ENCODE assay signal across 13 cellular contexts in genomic region chr6:133964052-133964451, GRCh38. TPM values are rescaled to one million over a fixed set of nuclear protein-coding genes. Genes with fewer than 3 reads are reported as not detected.
A peak's percentile ranks its signal among the peaks of the same experiment; 100 is the strongest.
DNase-seq lines count a peak whose midpoint lies in the region; ATAC-seq and TF ChIP-seq lines count a peak whose summit lies in the region.
"Had no signal": no experiment of that assay in that cellular context is flagged by ENCODE, and none has a peak within 500 bp of the region (broad histone marks: within the 10 kb centered on the region; RNA-seq: fewer than 3 reads in every experiment).

No MANE protein-coding gene starts in this region.

- H2BK12ac ChIP-seq in trophoblast cell (ENCODE audit: low read length) (no peak overlapping the region), H9 (ENCODE audit: insufficient read length, low read depth, low read length) (no peak overlapping the region)

- no peak overlapping the region for H2BK20ac ChIP-seq in H9 (ENCODE audit: low read depth, low read length, poor library complexity, severe bottlenecking)

- H4K12ac ChIP-seq in trophoblast cell (ENCODE audit: low read depth, low read length): no peak overlapping the region

- H3K27me3 ChIP-seq in trophoblast cell (ENCODE audit: insufficient read depth, low read length) (no peaks in the 10 kb centered on the region), prostate gland (replicated peaks; ENCODE audit: insufficient read depth) (no peaks in the 10 kb centered on the region), H9 (ENCODE audit: insufficient read depth, low read length) (no peaks in the 10 kb centered on the region)
- H3K27me3 ChIP-seq: suprapubic skin had no signal

- no peak overlapping the region for H3K4me3 Mint-ChIP-seq in H9

- H3K36me3 ChIP-seq in trophoblast cell (ENCODE audit: control insufficient read depth in 1 of 2, insufficient read depth in 2 of 2, low read length in 2 of 2) (no peaks in the 10 kb centered on the region), prostate gland (no peaks in the 10 kb centered on the region)
- H3K36me3 ChIP-seq: suprapubic skin had no signal

- no peak overlapping the region for H3K9ac ChIP-seq in trophoblast cell (ENCODE audit: low read length)
- no peak overlapping the region for H3K9ac ChIP-seq in H9 (ENCODE audit: extremely low read depth, insufficient read length, low read length)

- H3K23ac ChIP-seq in trophoblast cell (ENCODE audit: low read length) (no peak overlapping the region), H9 (ENCODE audit: insufficient read length, low read depth, low read length) (no peak overlapping the region)

- H3K4me3 ChIP-seq in epithelial cell of esophagus (ENCODE audit: low read length): no peak overlapping the region
- no peak overlapping the region for H3K4me3 ChIP-seq in trophoblast cell (ENCODE audit: low read depth, low read length)
- H3K4me3 ChIP-seq in prostate gland: no peak overlapping the region
- H3K4me3 ChIP-seq: SK-N-MC, suprapubic skin had no signal

- WGBS in trophoblast cell (ENCODE audit: extremely low coverage, insufficient coverage, insufficient read length): no CpG with 5 or more reads among the region's 1 CpG
- 54% methylated on average over 1 of the region's 1 CpG for WGBS in prostate gland
- WGBS in H9 (ENCODE audit: extremely low coverage, insufficient read length, low lambda C conversion rate): no CpG with 5 or more reads among the region's 1 CpG

- H2AK5ac ChIP-seq in trophoblast cell (ENCODE audit: low read length): no peak overlapping the region
- no peak overlapping the region for H2AK5ac ChIP-seq in H9 (ENCODE audit: insufficient read length, low read length)

- H3K4me2 ChIP-seq in trophoblast cell (ENCODE audit: low read length) (no peak overlapping the region), H9 (ENCODE audit: insufficient read depth, insufficient read length, low read length) (no peak overlapping the region)

- no peak for DNase-seq in activated CD4-positive, CD25-positive, alpha-beta regulatory T cell (lab: John Stamatoyannopoulos, UW)
- DNase-seq in M059J (ENCODE audit: low read depth) (peak; percentile 94), epithelial cell of esophagus (ENCODE audit: low read depth) (peak; percentile 91), trophoblast cell (peak; percentile 36 to 71), prostate gland (ENCODE audit: low spot score) (no peak), H9 (no peak)
- DNase-seq: activated CD4-positive, alpha-beta T cell treated with anti-CD3 and anti-CD28 coated beads for 4 hours; DND-41; NCI-H82 had no signal

- H2BK120ac ChIP-seq in trophoblast cell (ENCODE audit: insufficient read depth, low read length, poor library complexity) (no peak overlapping the region), H9 (ENCODE audit: low read depth, low read length, poor library complexity, severe bottlenecking) (no peak overlapping the region)

- H3K27ac Mint-ChIP-seq in H9: no peak overlapping the region

- H3K79me2 ChIP-seq in trophoblast cell (ENCODE audit: control insufficient read depth, insufficient read depth, low read length, poor library complexity): no peaks in the 10 kb centered on the region
- H3K79me2 ChIP-seq in H9 (ENCODE audit: insufficient read depth, low read length): peaks cover 12% of the 10 kb centered on the region; the same call in 1 of the 2 replicates

- H4K91ac ChIP-seq in trophoblast cell (ENCODE audit: low read depth, low read length): no peak overlapping the region
- no peak overlapping the region for H4K91ac ChIP-seq in H9 (ENCODE audit: insufficient read length, low read depth, low read length)

- H3K4me1 Mint-ChIP-seq in H9: peaks cover 15 to 25% of the 10 kb centered on the region in 2 experiments

- no peaks in the 10 kb centered on the region for H4K20me1 ChIP-seq in H9 (ENCODE audit: control insufficient read depth, insufficient read depth, insufficient read length)

- H2AFZ ChIP-seq in trophoblast cell (ENCODE audit: insufficient read depth, low read length, poor library complexity) (no peak overlapping the region), H9 (ENCODE audit: low read length) (no peak overlapping the region)

- H3K79me1 ChIP-seq in trophoblast cell (ENCODE audit: low read length) (no peaks in the 10 kb centered on the region), H9 (ENCODE audit: insufficient read depth, low read depth, low read length, poor library complexity, severe bottlenecking) (no peaks in the 10 kb centered on the region)

- no peaks in the 10 kb centered on the region for H3K9me3 Mint-ChIP-seq in H9

- peaks cover 0 to 2% of the 10 kb centered on the region in 2 experiments for H3K4me1 ChIP-seq in trophoblast cell (ENCODE audit: control insufficient read depth in 1 of 2, insufficient read depth in 2 of 2, low read length in 2 of 2)
- peaks cover 2% of the 10 kb centered on the region for H3K4me1 ChIP-seq in prostate gland (replicated peaks)
- peaks cover 6% of the 10 kb centered on the region; the same call in 1 of the 2 replicates for H3K4me1 ChIP-seq in H9 (ENCODE audit: insufficient read depth, low read length)

- intact Hi-C loops in prostate gland (cut with DNase I): no loop called here

- no peaks in the 10 kb centered on the region for H3K27me3 Mint-ChIP-seq in H9 (ENCODE audit: low read depth)

- ATAC-seq in activated CD4-positive, CD25-positive, alpha-beta regulatory T cell treated with anti-CD3 and anti-CD28 coated beads, Interleukin-2, amount 50 U/mL, for 24 hours: peak; percentile 76 to 90
- no peak for ATAC-seq in HG03280 (IDR thresholded peaks at IDR 0.05; ENCODE audit: unreplicated experiment)

- H3K18ac ChIP-seq in trophoblast cell (ENCODE audit: low read length): no peak overlapping the region
- H3K18ac ChIP-seq in H9 (ENCODE audit: insufficient read length, low read depth, low read length): no peak overlapping the region

- no peak overlapping the region for H3T11ph ChIP-seq in H9 (ENCODE audit: low read length)

- no peak for TF ChIP-seq POLR2A in prostate gland (IDR thresholded peaks at IDR 0.05)

- H3K14ac ChIP-seq in trophoblast cell (ENCODE audit: low read length) (no peak overlapping the region), H9 (ENCODE audit: insufficient read depth, low read length) (no peak overlapping the region)

- H4K8ac ChIP-seq in trophoblast cell (ENCODE audit: low read depth, low read length) (no peak overlapping the region), H9 (replicated peaks; ENCODE audit: insufficient read length, low read depth, low read length) (no peak overlapping the region)

- H3K4ac ChIP-seq in trophoblast cell (ENCODE audit: low read depth, low read length): no peak overlapping the region
- H3K4ac ChIP-seq in H9 (ENCODE audit: low read depth, low read length): no peak overlapping the region

- H3K23me2 ChIP-seq in H9 (ENCODE audit: insufficient read length, low read depth, low read length, poor library complexity, severe bottlenecking): no peaks in the 10 kb centered on the region

- no peak overlapping the region for H2BK15ac ChIP-seq in H9 (ENCODE audit: low read depth, low read length)

- H4K5ac ChIP-seq in H9 (ENCODE audit: insufficient read length, low read depth, low read length): no peak overlapping the region

- H3K36me3 Mint-ChIP-seq in H9 (ENCODE audit: insufficient read depth in 1 of 3, low read depth in 3 of 3): no peaks in the 10 kb centered on the region; a peak in 1 of 7 replicates

- H2BK5ac ChIP-seq in trophoblast cell (ENCODE audit: low read depth, low read length, poor library complexity) (no peak overlapping the region), H9 (ENCODE audit: insufficient read length, low read length) (no peak overlapping the region)

- no peak overlapping the region for H3K56ac ChIP-seq in H9 (ENCODE audit: insufficient read length, low read depth, low read length)

- H3K27ac ChIP-seq in trophoblast cell (ENCODE audit: low read depth, low read length): no peak overlapping the region
- H3K27ac ChIP-seq in prostate gland: no peak overlapping the region
- no peak overlapping the region for H3K27ac ChIP-seq in H9 (ENCODE audit: insufficient read length, low read depth, low read length)
- H3K27ac ChIP-seq: SK-N-MC, suprapubic skin had no signal

- no peak for TF ChIP-seq CTCF in epithelial cell of esophagus (IDR thresholded peaks at IDR 0.05; ENCODE audit: insufficient read depth, low read depth, low read length, missing control alignments)
- TF ChIP-seq CTCF in prostate gland (IDR thresholded peaks at IDR 0.05): no peak
- TF ChIP-seq CTCF in H9 (conservative IDR thresholded peaks at IDR 0.05): no peak

- H3K9me3 ChIP-seq in trophoblast cell (ENCODE audit: insufficient read depth, low read depth, low read length): no peaks in the 10 kb centered on the region
- H3K9me3 ChIP-seq in prostate gland: no peaks in the 10 kb centered on the region
- H3K9me3 ChIP-seq in H9 (ENCODE audit: control insufficient read depth, low read depth, low read length): no peaks in the 10 kb centered on the region
- H3K9me3 ChIP-seq: suprapubic skin had no signal

RNA-seq across cellular contexts. Expression of gene TBPL1, which starts 11.0 kb away (rescaled TPM):
- total RNA-seq in M059J (2014; rRNA removed; shearing (Covaris generic)): 45.2 and 56.6 TPM in 2 replicates
- 132 and 134 TPM in 2 replicates for polyA plus RNA-seq in trophoblast cell (2013)
- 10 to 100 TPM; 27.7 to 30.8 TPM for total RNA-seq in prostate gland
- total RNA-seq in H9 (2021): 49.7 and 50.0 TPM in 2 replicates

Comparison
In these comparisons a context has a peak if more than half of its experiments do, and no peak if none do; other contexts are left out.
1. DNase-seq: peak in M059J (single experiment), epithelial cell of esophagus (single experiment) and trophoblast cell (2 of 2); none in activated CD4-positive, CD25-positive, alpha-beta regulatory T cell (0 of 4), prostate gland (single experiment) and H9 (single experiment).